In genomic region chr1:1605724-1606123, GRCh38 we compare ENCODE assay signal across 29 cellular contexts.
"Had no signal": no experiment of that assay in that cellular context is flagged by ENCODE, and none has a peak within 500 bp of the region (broad histone marks: within the 10 kb centered on the region; RNA-seq: fewer than 3 reads in every experiment).

No MANE protein-coding gene starts in this region.

- H3K4me1 ChIP-seq: colonic mucosa had no signal

- H3K9me3 ChIP-seq: colonic mucosa, esophagus muscularis mucosa, gastroesophageal sphincter had no signal

- DNase-seq: activated B cell treated with CpG ODN at 0.5 μM for 24 hours; activated CD4-positive, alpha-beta T cell treated with anti-CD3 and anti-CD28 coated beads for 48 hours; activated CD4-positive, alpha-beta T cell treated with anti-CD3 and anti-CD28 coated beads, Interleukin-2, amount 50 U/mL, for 1 hour; activated CD4-positive, alpha-beta T cell treated with anti-CD3 and anti-CD28 coated beads, Interleukin-2, amount 50 U/mL, for 48 hours; activated CD8-positive, alpha-beta memory T cell treated with anti-CD3 and anti-CD28 coated beads for 24 hours; activated CD8-positive, alpha-beta T cell treated with anti-CD3 and anti-CD28 coated beads for 36 hours; activated effector memory CD4-positive, alpha-beta T cell treated with Interleukin-2 at 50 U/mL for 16 hours; activated gamma-delta T cell treated with Interleukin-2 at 50 U/mL for 16 hours; activated naive CD4-positive, alpha-beta T cell treated with anti-CD3 and anti-CD28 coated beads, Interleukin-2, amount 50 U/mL, for 16 hours; activated naive CD4-positive, alpha-beta T cell treated with Interleukin-2 at 50 U/mL for 16 hours; activated T-cell treated with anti-CD3 and anti-CD28 coated beads, Interleukin-2, amount 50 U/mL, for 4 hours; amniotic stem cell; anterior cingulate cortex; brain microvascular endothelial cell; caudate nucleus; dorsolateral prefrontal cortex; effector CD4-positive, alpha-beta T cell; effector memory CD8-positive, alpha-beta T cell; foreskin melanocyte; T-helper 17 cell; T1000; WERI-Rb-1 had no signal

- H3K27ac ChIP-seq: brain microvascular endothelial cell, colonic mucosa, dorsolateral prefrontal cortex, esophagus muscularis mucosa, gastroesophageal sphincter, WERI-Rb-1 had no signal

- H3K4me3 ChIP-seq: colonic mucosa, dorsolateral prefrontal cortex, esophagus muscularis mucosa, gastroesophageal sphincter had no signal

- H3K36me3 ChIP-seq: brain microvascular endothelial cell, colonic mucosa, esophagus muscularis mucosa, gastroesophageal sphincter, WERI-Rb-1 had no signal

- FAIRE-seq: astrocyte, bronchial epithelial cell had no signal

- ATAC-seq: activated CD4-positive, CD25-positive, alpha-beta regulatory T cell treated with anti-CD3 and anti-CD28 coated beads, Interleukin-2, amount 50 U/mL, for 24 hours; activated CD8-positive, alpha-beta T cell treated with anti-CD3 and anti-CD28 coated beads for 36 hours; activated T-cell treated with anti-CD3 and anti-CD28 coated beads, Interleukin-2, amount 50 U/mL, for 4 hours; activated T-helper 17 cell treated with anti-CD3 and anti-CD28 coated beads, Interleukin-2, amount 50 U/mL, for 72 hours; effector memory CD8-positive, alpha-beta T cell; gastroesophageal sphincter; T-helper 17 cell had no signal
